15 cellular contexts compared by ENCODE assay signal in the genomic region with DNA sequence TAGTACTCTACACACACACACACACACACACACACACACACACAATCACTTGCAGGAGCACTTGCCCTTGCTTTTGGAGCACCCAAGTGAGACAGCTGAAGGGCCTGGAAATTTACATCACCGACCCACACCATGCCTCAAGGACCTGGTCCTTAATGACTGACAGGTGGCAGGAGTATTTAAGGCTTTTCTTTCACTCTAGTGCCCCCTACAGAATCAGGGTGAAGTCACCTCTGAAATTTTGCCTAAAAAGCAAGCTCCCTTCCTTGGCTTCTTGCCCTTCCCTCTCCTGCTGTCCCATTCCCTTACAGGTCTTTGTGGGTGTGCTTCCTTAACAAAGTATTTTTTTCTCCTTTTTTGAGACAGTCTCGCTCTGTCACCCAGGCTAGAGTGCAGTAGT.
DNase-seq lines count a peak whose midpoint lies in the region; ATAC-seq and TF ChIP-seq lines count a peak whose summit lies in the region.
"Had no signal": no experiment of that assay in that cellular context is flagged by ENCODE, and none has a peak within 500 bp of the region (broad histone marks: within the 10 kb centered on the region; RNA-seq: fewer than 3 reads in every experiment).

No MANE protein-coding gene starts in this region.

- H3K27me3 ChIP-seq in DND-41 (ENCODE audit: insufficient read depth, low read length, poor library complexity), result no peaks in the 10 kb centered on the region
- no peaks in the 10 kb centered on the region for H3K27me3 ChIP-seq in GM23338 (ENCODE audit: insufficient read depth)
- no peaks in the 10 kb centered on the region for H3K27me3 ChIP-seq in smooth muscle cell (ENCODE audit: low read depth)

- peaks cover 1% of the 10 kb centered on the region for H3K9me3 Mint-ChIP-seq in GM23338
- H3K9me3 Mint-ChIP-seq: activated T-helper 17 cell treated with anti-CD3 and anti-CD28 coated beads, Interleukin-2, amount 50 U/mL, for 72 hours had no signal

- intact Hi-C loops in posterior cingulate gyrus (cut with DNase I), result no loop called here

- H3K4me3 ChIP-seq in DND-41 (ENCODE audit: low read depth in 1 of 2, low read length in 2 of 2), result no peak overlapping the region
- no peak overlapping the region for H3K4me3 ChIP-seq in GM23338
- no peak overlapping the region for H3K4me3 ChIP-seq in smooth muscle cell
- H3K4me3 ChIP-seq: skin epidermis had no signal

- H3K9me2 ChIP-seq in GM23338 (ENCODE audit: insufficient read depth), result no peaks in the 10 kb centered on the region

- H3K4me1 ChIP-seq in DND-41 (ENCODE audit: insufficient read depth, low read length) (no peaks in the 10 kb centered on the region), GM23338 (ENCODE audit: insufficient read depth) (no peaks in the 10 kb centered on the region), smooth muscle cell (ENCODE audit: low read depth) (no peaks in the 10 kb centered on the region)

- H3K79me2 ChIP-seq in DND-41 (ENCODE audit: insufficient read depth, low read length) (no peaks in the 10 kb centered on the region), GM23338 (replicated peaks; ENCODE audit: insufficient read depth) (no peaks in the 10 kb centered on the region), smooth muscle cell (ENCODE audit: low read depth) (no peaks in the 10 kb centered on the region)

- H2AFZ ChIP-seq in DND-41 (ENCODE audit: low read depth, low read length) (no peak overlapping the region), GM23338 (no peak overlapping the region), smooth muscle cell (ENCODE audit: low read depth) (no peak overlapping the region)

- DNase-seq in DND-41 (no peak), GM23338 (ENCODE audit: low spot score) (peak; percentile 81), SK-MEL-5 (ENCODE audit: low read depth, low spot score) (peak; percentile 42), iPS-NIHi11 (ENCODE audit: low spot score) (peak; percentile 49), smooth muscle cell (lab: John Stamatoyannopoulos, UW; ENCODE audit: unreplicated experiment) (no peak), posterior cingulate gyrus (no peak)
- DNase-seq: activated CD4-positive, alpha-beta T cell treated with anti-CD3 and anti-CD28 coated beads, Interleukin-2, amount 50 U/mL, for 48 hours; CD4-positive, CD25-positive, alpha-beta regulatory T cell; left ventricle myocardium superior; NCI-H1105; NK-92 treated with Interleukin-12 subunit alpha and Interleukin-12 subunit beta, amount 100 ng/mL, for 24 hours; T-helper 2 cell had no signal

- H3K27ac ChIP-seq in DND-41 (ENCODE audit: low read length) (no peak overlapping the region), GM23338 (ENCODE audit: low read depth) (no peak overlapping the region), smooth muscle cell (ENCODE audit: low read depth) (no peak overlapping the region)
- H3K27ac ChIP-seq: skin epidermis had no signal

- H3K36me3 Mint-ChIP-seq in GM23338 (ENCODE audit: low read depth), result no peaks in the 10 kb centered on the region
- H3K36me3 Mint-ChIP-seq: CD4-positive, CD25-positive, alpha-beta regulatory T cell had no signal

- no peaks in the 10 kb centered on the region for H3K4me1 Mint-ChIP-seq in GM23338
- H3K4me1 Mint-ChIP-seq: activated T-helper 17 cell treated with anti-CD3 and anti-CD28 coated beads, Interleukin-2, amount 50 U/mL, for 72 hours; CD4-positive, CD25-positive, alpha-beta regulatory T cell had no signal

- H3K36me3 ChIP-seq in DND-41 (ENCODE audit: insufficient read depth, low read length), result no peaks in the 10 kb centered on the region
- H3K36me3 ChIP-seq in GM23338 (ENCODE audit: insufficient read depth), result no peaks in the 10 kb centered on the region
- H3K36me3 ChIP-seq in smooth muscle cell (ENCODE audit: low read depth), result no peaks in the 10 kb centered on the region

- H4K20me1 ChIP-seq in DND-41 (ENCODE audit: insufficient read depth, low read length) (no peaks in the 10 kb centered on the region), GM23338 (replicated peaks; ENCODE audit: insufficient read depth) (no peaks in the 10 kb centered on the region), smooth muscle cell (ENCODE audit: low read depth) (no peaks in the 10 kb centered on the region)

- H3K9ac ChIP-seq in DND-41 (ENCODE audit: low read depth, low read length) (no peak overlapping the region), smooth muscle cell (ENCODE audit: low read depth) (no peak overlapping the region)

- H3K27me3 Mint-ChIP-seq in GM23338 (ENCODE audit: insufficient read depth, low read depth, poor library complexity), result peaks cover 7% of the 10 kb centered on the region
- H3K27me3 Mint-ChIP-seq: CD4-positive, CD25-positive, alpha-beta regulatory T cell had no signal

- H3K4me3 Mint-ChIP-seq in GM23338, result no peak overlapping the region
- H3K4me3 Mint-ChIP-seq: activated T-helper 17 cell treated with anti-CD3 and anti-CD28 coated beads, Interleukin-2, amount 50 U/mL, for 72 hours; CD4-positive, CD25-positive, alpha-beta regulatory T cell had no signal

- in situ Hi-C loops in SK-MEL-5 (cut with HindIII; ENCODE audit: low pct_unique_long_range_greater_than_20kb, low sequenced_read_pairs), result no loop called here

- ATAC-seq in DND-41 (ENCODE audit: insufficient read depth, low read depth) (no peak), GM23338 (peak; percentile 93), HG03565 (IDR thresholded peaks at IDR 0.05; ENCODE audit: unreplicated experiment) (no peak)
- ATAC-seq: activated T-helper 17 cell treated with anti-CD3 and anti-CD28 coated beads, Interleukin-2, amount 50 U/mL, for 72 hours; left ventricle myocardium superior had no signal

- H3K4me2 ChIP-seq in DND-41 (ENCODE audit: insufficient read depth, low read length), result no peak overlapping the region
- H3K4me2 ChIP-seq in GM23338, result no peak overlapping the region
- H3K4me2 ChIP-seq in smooth muscle cell, result no peak overlapping the region

- no peak overlapping the region for H3K27ac Mint-ChIP-seq in GM23338
- H3K27ac Mint-ChIP-seq: activated T-helper 17 cell treated with anti-CD3 and anti-CD28 coated beads, Interleukin-2, amount 50 U/mL, for 72 hours; CD4-positive, CD25-positive, alpha-beta regulatory T cell had no signal

- H3K9me3 ChIP-seq in DND-41 (ENCODE audit: insufficient read depth, low read length, severe bottlenecking) (no peaks in the 10 kb centered on the region), smooth muscle cell (replicated peaks; ENCODE audit: low read depth) (no peaks in the 10 kb centered on the region)

- TF ChIP-seq CTCF in DND-41 (IDR thresholded peaks at IDR 0.05; ENCODE audit: borderline replicate concordance, extremely low read depth, low read length, poor library complexity, severe bottlenecking) (peak; percentile 18), GM23338 (conservative IDR thresholded peaks at IDR 0.05; ENCODE audit: low read depth in 2 of 2) (peak; percentile 61 to 74), smooth muscle cell (IDR thresholded peaks at IDR 0.05; ENCODE audit: borderline replicate concordance, insufficient read depth, poor library complexity, severe bottlenecking) (no peak)

- H3F3A ChIP-seq in GM23338 (replicated peaks; ENCODE audit: low read depth) (no peaks in the 10 kb centered on the region), smooth muscle cell (ENCODE audit: low read depth) (no peaks in the 10 kb centered on the region)

- WGBS in smooth muscle cell (ENCODE audit: low lambda C conversion rate), result 79% methylated on average over 2 of the region's 2 CpGs

Comparison
In these comparisons a context has a peak if more than half of its experiments do, and no peak if none do; other contexts are left out.
1. DNase-seq: peak in GM23338 (single experiment), SK-MEL-5 (single experiment) and iPS-NIHi11 (single experiment); none in DND-41 (single experiment), smooth muscle cell (single experiment) and posterior cingulate gyrus (0 of 10).